24 cellular contexts compared by ENCODE assay signal in the genomic region with DNA sequence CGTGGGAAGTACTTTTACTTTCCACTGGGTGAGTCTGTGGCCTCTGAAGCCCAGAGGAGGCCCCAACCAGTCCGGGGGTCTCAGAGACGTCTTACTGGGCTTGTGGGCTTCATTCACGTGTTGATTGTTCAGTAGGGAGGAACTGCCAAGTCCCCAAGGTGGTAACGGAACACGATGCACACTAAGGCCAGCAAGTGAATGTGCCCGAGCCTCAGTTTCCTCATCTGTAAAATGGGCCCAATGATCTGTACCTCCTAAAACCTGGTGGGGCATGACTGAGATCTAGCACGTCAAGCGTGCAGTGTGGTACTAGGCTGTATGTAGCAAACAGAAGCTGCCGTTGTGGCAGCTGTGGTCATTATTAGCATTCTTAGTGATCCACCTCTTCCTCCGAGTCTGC.
DNase-seq lines count a peak whose midpoint lies in the region; ATAC-seq, FAIRE-seq and TF ChIP-seq lines count a peak whose summit lies in the region.
"Had no signal": no experiment of that assay in that cellular context is flagged by ENCODE, and none has a peak within 500 bp of the region (broad histone marks: within the 10 kb centered on the region; RNA-seq: fewer than 3 reads in every experiment).

No MANE protein-coding gene starts in this region.

- no peak overlapping the region for H3K18ac ChIP-seq in neuronal stem cell (ENCODE audit: low read length)

- no peak overlapping the region for H3K14ac ChIP-seq in neuronal stem cell (ENCODE audit: low read length)

- in situ Hi-C loops in HepG2 (cut with HindIII; ENCODE audit: extremely low pct_ligation_motif_present, low pct_unique_long_range_greater_than_20kb), result no loop called here

- peak overlapping the region in 3 of 5 experiments; percentile 11 to 44 (median 26) for H3K27ac Mint-ChIP-seq in brain
- peak overlapping the region in 2 of 3 experiments; percentile 27 to 73 for H3K27ac Mint-ChIP-seq in nephron
- H3K27ac Mint-ChIP-seq: B cell; CD4-positive, alpha-beta T cell; CD8-positive, alpha-beta T cell had no signal

- intact Hi-C loops in HepG2 (cut with micrococcal nuclease; ENCODE audit: unreplicated experiment), result no loop called here
- intact Hi-C loops in right lobe of liver (cut with DNase I), result no loop called here

- H3K27ac ChIP-seq in HepG2 (ENCODE audit: extremely low read length, insufficient read depth, low read length) (no peak overlapping the region), right lobe of liver (no peak overlapping the region), neuronal stem cell (replicated peaks; ENCODE audit: low read length) (no peak overlapping the region)
- H3K27ac ChIP-seq: 22Rv1; A549; BLaER1 treated with 17β-estradiol and CSF1 and Interleukin-3, amounts not matched to agents 10 nM and 100 nM; C4-2B had no signal

- H3K36me3 ChIP-seq in HepG2 (replicated peaks in 1 of 2; ENCODE audit: control insufficient read depth in 1 of 2, insufficient read depth in 2 of 2, low read length in 2 of 2) (no peaks in the 10 kb centered on the region), right lobe of liver (no peaks in the 10 kb centered on the region), neuronal stem cell (replicated peaks in 1 of 2; ENCODE audit: control insufficient read depth in 2 of 2, insufficient read depth in 2 of 2, low read length in 2 of 2) (no peaks in the 10 kb centered on the region)
- H3K36me3 ChIP-seq: BLaER1 treated with 17β-estradiol and CSF1 and Interleukin-3, amounts not matched to agents 10 nM and 100 nM had no signal

- peak overlapping the region; percentile 42 for H2BK15ac ChIP-seq in neuronal stem cell (ENCODE audit: low read length)

- no peaks in the 10 kb centered on the region for H3K79me1 ChIP-seq in neuronal stem cell (ENCODE audit: low read depth, low read length)

- H2BK120ac ChIP-seq in neuronal stem cell (ENCODE audit: low read depth, low read length), result no peak overlapping the region

- H2AK5ac ChIP-seq in neuronal stem cell (ENCODE audit: low read depth, low read length), result peak overlapping the region; percentile 57

- H3K4me3 Mint-ChIP-seq in brain (no peak overlapping the region), nephron (no peak overlapping the region)
- H3K4me3 Mint-ChIP-seq: B cell; CD4-positive, alpha-beta T cell; CD8-positive, alpha-beta T cell had no signal

- TF ChIP-seq EP300 in HepG2 (IDR thresholded peaks at IDR 0.05; ENCODE audit: low read depth in 2 of 2, low read length in 2 of 2) (no peak), HepG2 (CRISPR knock-in tag; IDR thresholded peaks at IDR 0.05; ENCODE audit: borderline replicate concordance) (no peak)

- peaks cover 17% of the 10 kb centered on the region for H3K27me3 Mint-ChIP-seq in brain
- H3K27me3 Mint-ChIP-seq in nephron (ENCODE audit: low read depth), result peaks cover 35% of the 10 kb centered on the region

- no peak overlapping the region for H2BK12ac ChIP-seq in neuronal stem cell (ENCODE audit: low read length)

- no peak overlapping the region for H3K9ac ChIP-seq in HepG2 (ENCODE audit: insufficient read depth, low read depth, low read length)
- H3K9ac ChIP-seq in neuronal stem cell (ENCODE audit: low read depth, low read length, poor library complexity), result no peak overlapping the region
- H3K9ac ChIP-seq: BLaER1 treated with 17β-estradiol and CSF1 and Interleukin-3, amounts not matched to agents 10 nM and 100 nM had no signal

- H3K4me1 ChIP-seq in HepG2 (ENCODE audit: insufficient read depth, low read length), result no peaks in the 10 kb centered on the region
- no peaks in the 10 kb centered on the region for H3K4me1 ChIP-seq in right lobe of liver
- peaks cover 12 to 26% of the 10 kb centered on the region in 2 donors for H3K4me1 ChIP-seq in neuronal stem cell (ENCODE audit: control insufficient read depth in 2 of 2, insufficient read depth in 1 of 2, low read depth in 1 of 2, low read length in 2 of 2)
- H3K4me1 ChIP-seq: Caco-2 had no signal

- ATAC-seq in HepG2 (no peak), right lobe of liver (no peak)
- ATAC-seq: A549; CD8-positive, alpha-beta T cell had no signal

- peaks cover 0 to 13% (median 3%) of the 10 kb centered on the region in 5 experiments for H3K9me3 Mint-ChIP-seq in brain
- H3K9me3 Mint-ChIP-seq in nephron, result no peaks in the 10 kb centered on the region
- H3K9me3 Mint-ChIP-seq: CD4-positive, alpha-beta T cell had no signal

- H3K4me2 ChIP-seq in HepG2 (ENCODE audit: low read depth, low read length) (no peak overlapping the region), neuronal stem cell (ENCODE audit: insufficient read depth, low read length, poor library complexity, severe bottlenecking) (no peak overlapping the region)
- H3K4me2 ChIP-seq: A549; BLaER1 treated with 17β-estradiol and CSF1 and Interleukin-3, amounts not matched to agents 10 nM and 100 nM had no signal

- TF ChIP-seq RAD21 in HepG2 (CRISPR knock-in tag; IDR thresholded peaks at IDR 0.05), result no peak

- no peak for DNase-seq in HepG2 (ENCODE audit: low spot score)
- DNase-seq in right lobe of liver, result no peak
- DNase-seq in neuronal stem cell (ENCODE audit: low spot score), result no peak
- no peak for DNase-seq in stimulated activated CD4-positive, alpha-beta T cell treated with anti-CD3 and anti-CD28 coated beads, Interleukin-2, amount 100 ng/mL, for 24 hours
- DNase-seq in NCI-H524 (lab: John Stamatoyannopoulos, UW), result no peak
- DNase-seq in kidney tubule cell (ENCODE audit: low spot score), result no peak
- DNase-seq: AML-193; Caco-2; Calu3; CD4-positive, alpha-beta T cell; CD8-positive, alpha-beta T cell; DMS79 treated with DMSO at 0.1 percent for 48 hours; GF-D8 had no signal

- H3K9me3 ChIP-seq in HepG2 (ENCODE audit: low read length) (no peaks in the 10 kb centered on the region), right lobe of liver (no peaks in the 10 kb centered on the region), neuronal stem cell (replicated peaks in 1 of 2; ENCODE audit: control insufficient read depth in 2 of 2, insufficient read depth in 1 of 2, low read depth in 1 of 2, low read length in 2 of 2) (peaks cover 0 to 2% of the 10 kb centered on the region in 2 donors)
- H3K9me3 ChIP-seq: A549, Caco-2 had no signal

- 13% methylated on average over 6 of the region's 11 CpGs for WGBS in HepG2 (ENCODE audit: low lambda C conversion rate)
- WGBS in right lobe of liver (ENCODE audit: insufficient coverage, low coverage, low lambda C conversion rate, missing lambda C conversion rate), result 100% methylated on average over 1 of the region's 11 CpGs
- WGBS in neuronal stem cell (ENCODE audit: extremely low coverage in 2 of 2, insufficient read length in 2 of 2, insufficient replicate concordance in 1 of 2), 2 donors, result no CpG with 5 or more reads among the region's 11 CpGs

- no peak for FAIRE-seq in HepG2 (lab: Jason Lieb, UNC)
- FAIRE-seq: A549, D721Med, G401.6, GM12891, GM19239 had no signal

- no peak overlapping the region for H4K91ac ChIP-seq in neuronal stem cell (ENCODE audit: low read depth, low read length, poor library complexity)

- H4K8ac ChIP-seq in neuronal stem cell (ENCODE audit: low read depth, low read length), result no peak overlapping the region

- H2AFZ ChIP-seq in HepG2 (ENCODE audit: low read length) (no peak overlapping the region), neuronal stem cell (ENCODE audit: low read length) (no peak overlapping the region)

- no peak overlapping the region for H3K4me3 ChIP-seq in HepG2 (replicated peaks in 1 of 3; ENCODE audit: insufficient read depth in 1 of 3, low read depth in 2 of 3, low read length in 3 of 3)
- no peak overlapping the region for H3K4me3 ChIP-seq in right lobe of liver
- H3K4me3 ChIP-seq in neuronal stem cell (ENCODE audit: low read length in 2 of 2), result no peak overlapping the region
- H3K4me3 ChIP-seq: A549; BLaER1 treated with 17β-estradiol and CSF1 and Interleukin-3, amounts not matched to agents 10 nM and 100 nM had no signal

- H4K20me1 ChIP-seq in HepG2 (ENCODE audit: insufficient read depth, low read length), result no peaks in the 10 kb centered on the region
- H4K20me1 ChIP-seq: BLaER1 treated with 17β-estradiol and CSF1 and Interleukin-3, amounts not matched to agents 10 nM and 100 nM had no signal

- H3K23ac ChIP-seq in neuronal stem cell (ENCODE audit: low read depth, low read length, poor library complexity), result no peak overlapping the region

- CTCF ChIA-PET in HepG2 (lab: Yijun Ruan, JAX; ENCODE audit: low intra/inter-chr PET ratio, low total read pairs), result no interaction called here

- H3K4ac ChIP-seq in neuronal stem cell (ENCODE audit: low read length), result no peak overlapping the region

- H3K4me1 Mint-ChIP-seq in brain (peaks cover 31% of the 10 kb centered on the region), nephron (peaks cover 46% of the 10 kb centered on the region)
- H3K4me1 Mint-ChIP-seq: B cell had no signal

- TF ChIP-seq POLR2A in HepG2 (IDR thresholded peaks at IDR 0.05; ENCODE audit: insufficient read depth in 1 of 2, low read depth in 2 of 2, low read length in 2 of 2), result no peak
- no peak for TF ChIP-seq POLR2A in right lobe of liver (IDR thresholded peaks at IDR 0.05)

- TF ChIP-seq CTCF in HepG2 (CRISPR knock-in tag; IDR thresholded peaks at IDR 0.05), result no peak
- no peak for TF ChIP-seq CTCF in right lobe of liver (IDR thresholded peaks at IDR 0.05)
- TF ChIP-seq CTCF in brain (conservative IDR thresholded peaks at IDR 0.05), result no peak
- TF ChIP-seq CTCF in nephron (IDR thresholded peaks at IDR 0.05; ENCODE audit: unreplicated experiment in 3 of 3), result no peak

- POLR2A ChIA-PET in HepG2 (lab: Yijun Ruan, JAX), result no interaction called here

- H2BK5ac ChIP-seq in neuronal stem cell (ENCODE audit: low read length), result no peak overlapping the region

- H3K27me3 ChIP-seq in HepG2 (ENCODE audit: control insufficient read depth in 1 of 2, insufficient read depth in 2 of 2, low read length in 2 of 2) (peaks cover 2 to 21% of the 10 kb centered on the region in 2 experiments; a peak in 3 of 5 replicates), right lobe of liver (peaks cover 0 to 3% of the 10 kb centered on the region in 2 donors), neuronal stem cell (ENCODE audit: control insufficient read depth in 3 of 3, insufficient read depth in 3 of 3, low read depth in 1 of 3, low read length in 3 of 3) (no peaks in the 10 kb centered on the region)
- H3K27me3 ChIP-seq: BLaER1 treated with 17β-estradiol and CSF1 and Interleukin-3, amounts not matched to agents 10 nM and 100 nM had no signal

- no peaks in the 10 kb centered on the region for H3K36me3 Mint-ChIP-seq in brain
- no peaks in the 10 kb centered on the region for H3K36me3 Mint-ChIP-seq in nephron (ENCODE audit: low read depth)
- H3K36me3 Mint-ChIP-seq: CD8-positive, alpha-beta T cell had no signal

- H3K79me2 ChIP-seq in HepG2 (ENCODE audit: insufficient read depth, low read length), result no peaks in the 10 kb centered on the region

- BruUV-seq in HepG2 (replicated peaks; lab: Mats Ljungman, UMichigan), result no TSS peak

TF ChIP-seq in HepG2, 621 proteins besides CTCF, POLR2A, EP300 and RAD21:
- TF ChIP-seq ZNF629 (CRISPR knock-in tag; conservative IDR thresholded peaks at IDR 0.05), result peak; percentile 70
- no peak for TF ChIP-seq DR1 (CRISPR knock-in tag; IDR thresholded peaks at IDR 0.05)
